In genomic region chr17:27206447-27206846, GRCh38 we compare ENCODE assay signal across 11 cellular contexts.
DNase-seq lines count a peak whose midpoint lies in the region; ATAC-seq and TF ChIP-seq lines count a peak whose summit lies in the region.
"Had no signal": no experiment of that assay in that cellular context is flagged by ENCODE, and none has a peak within 500 bp of the region (broad histone marks: within the 10 kb centered on the region; RNA-seq: fewer than 3 reads in every experiment).

No MANE protein-coding gene starts in this region.

- peaks cover 4% of the 10 kb centered on the region for H3K27me3 Mint-ChIP-seq in activated naive CD4-positive, alpha-beta T cell treated with anti-CD3 and anti-CD28 coated beads for 36 hours (ENCODE audit: low read depth)
- H3K27me3 Mint-ChIP-seq in stimulated activated naive B cell treated with anti-CD40 and anti-IgM and Interleukin-4, amounts not matched to agents 10 μg/mL and 1 μg/mL and 100 μg/mL, for 72 hours = no peaks in the 10 kb centered on the region
- H3K27me3 Mint-ChIP-seq: CD8-positive, alpha-beta memory T cell had no signal

- H3K36me3 ChIP-seq in brain microvascular endothelial cell (replicated peaks) = no peaks in the 10 kb centered on the region

- TF ChIP-seq CTCF in brain microvascular endothelial cell (IDR thresholded peaks at IDR 0.05; ENCODE audit: low read depth, low read length, missing control alignments) = peak; percentile 51

- ATAC-seq in stimulated activated naive B cell treated with anti-CD40 and anti-IgM and Interleukin-4, amounts not matched to agents 10 μg/mL and 1 μg/mL and 100 μg/mL, for 72 hours (replicated peaks) = peak; percentile 45 to 69
- ATAC-seq in GM18498 (IDR thresholded peaks at IDR 0.05; ENCODE audit: unreplicated experiment) (no peak), HG03469 (IDR thresholded peaks at IDR 0.05; ENCODE audit: unreplicated experiment) (no peak), GM21423 (IDR thresholded peaks at IDR 0.05; ENCODE audit: unreplicated experiment) (no peak)

- no peaks in the 10 kb centered on the region for H3K27me3 ChIP-seq in brain microvascular endothelial cell (replicated peaks)

- no peak overlapping the region for H3K27ac Mint-ChIP-seq in activated naive CD4-positive, alpha-beta T cell treated with anti-CD3 and anti-CD28 coated beads for 36 hours
- no peak overlapping the region for H3K27ac Mint-ChIP-seq in stimulated activated naive B cell treated with anti-CD40 and anti-IgM and Interleukin-4, amounts not matched to agents 10 μg/mL and 1 μg/mL and 100 μg/mL, for 72 hours

- DNase-seq in activated naive CD4-positive, alpha-beta T cell treated with anti-CD3 and anti-CD28 coated beads for 36 hours = peak; percentile 30
- no peak for DNase-seq in activated naive CD4-positive, alpha-beta T cell treated with Interleukin-2 at 50 U/mL for 16 hours
- DNase-seq in NAMALWA (ENCODE audit: low spot score) (peak; percentile 49), brain microvascular endothelial cell (no peak)
- no peak for DNase-seq in stimulated activated naive B cell treated with anti-CD40 and anti-IgM and Interleukin-4, amounts not matched to agents 10 μg/mL and 1 μg/mL and 100 μg/mL, for 72 hours
- DNase-seq: CD8-positive, alpha-beta memory T cell; occipital lobe had no signal

- H3K36me3 Mint-ChIP-seq in activated naive CD4-positive, alpha-beta T cell treated with anti-CD3 and anti-CD28 coated beads for 36 hours (ENCODE audit: low read depth) = no peaks in the 10 kb centered on the region
- peaks cover 0 to 1% of the 10 kb centered on the region in 2 donors for H3K36me3 Mint-ChIP-seq in stimulated activated naive B cell treated with anti-CD40 and anti-IgM and Interleukin-4, amounts not matched to agents 10 μg/mL and 1 μg/mL and 100 μg/mL, for 72 hours
- H3K36me3 Mint-ChIP-seq: CD8-positive, alpha-beta memory T cell had no signal

- peaks cover 5% of the 10 kb centered on the region for H3K4me1 Mint-ChIP-seq in activated naive CD4-positive, alpha-beta T cell treated with anti-CD3 and anti-CD28 coated beads for 36 hours (ENCODE audit: low read depth)
- peaks cover 3 to 8% of the 10 kb centered on the region in 2 donors for H3K4me1 Mint-ChIP-seq in stimulated activated naive B cell treated with anti-CD40 and anti-IgM and Interleukin-4, amounts not matched to agents 10 μg/mL and 1 μg/mL and 100 μg/mL, for 72 hours
- H3K4me1 Mint-ChIP-seq: CD8-positive, alpha-beta memory T cell had no signal

- in situ Hi-C loops in brain microvascular endothelial cell (cut with HindIII; ENCODE audit: low pct_ligation_motif_present, low sequenced_read_pairs) = no loop called here

- no peak overlapping the region for H3K4me3 Mint-ChIP-seq in activated naive CD4-positive, alpha-beta T cell treated with anti-CD3 and anti-CD28 coated beads for 36 hours
- no peak overlapping the region for H3K4me3 Mint-ChIP-seq in stimulated activated naive B cell treated with anti-CD40 and anti-IgM and Interleukin-4, amounts not matched to agents 10 μg/mL and 1 μg/mL and 100 μg/mL, for 72 hours
- H3K4me3 Mint-ChIP-seq: CD8-positive, alpha-beta memory T cell had no signal

- H3K27ac ChIP-seq in brain microvascular endothelial cell = no peak overlapping the region
- H3K27ac ChIP-seq: SK-N-MC had no signal

- CTCF ChIA-PET in activated naive CD4-positive, alpha-beta T cell treated with anti-CD3 and anti-CD28 coated beads for 36 hours (lab: Charles Lee) = interaction anchor here (0.9 to 1.6 kb wide), 5 partner anchors 9 to 338 kb away, joined by 3 to 10 read pairs (median 3); no protein-coding TSS in a partner anchor

- H3K9me3 Mint-ChIP-seq in activated naive CD4-positive, alpha-beta T cell treated with anti-CD3 and anti-CD28 coated beads for 36 hours = no peaks in the 10 kb centered on the region
- no peaks in the 10 kb centered on the region for H3K9me3 Mint-ChIP-seq in stimulated activated naive B cell treated with anti-CD40 and anti-IgM and Interleukin-4, amounts not matched to agents 10 μg/mL and 1 μg/mL and 100 μg/mL, for 72 hours

- no peak overlapping the region for H3K4me3 ChIP-seq in brain microvascular endothelial cell (ENCODE audit: low read depth, low read length)
- H3K4me3 ChIP-seq: SK-N-MC had no signal

- intact Hi-C loops in activated naive CD4-positive, alpha-beta T cell treated with anti-CD3 and anti-CD28 coated beads for 36 hours (cut with micrococcal nuclease) = no loop called here

Comparison
In these comparisons a context has a peak if more than half of its experiments do, and no peak if none do; other contexts are left out.
1. DNase-seq: peak in activated naive CD4-positive, alpha-beta T cell treated with anti-CD3 and anti-CD28 coated beads for 36 hours (single experiment) and NAMALWA (single experiment); none in activated naive CD4-positive, alpha-beta T cell treated with Interleukin-2 at 50 U/mL for 16 hours (single experiment), brain microvascular endothelial cell (single experiment) and stimulated activated naive B cell treated with anti-CD40 and anti-IgM and Interleukin-4, amounts not matched to agents 10 μg/mL and 1 μg/mL and 100 μg/mL, for 72 hours (single experiment).
2. ATAC-seq: peak in stimulated activated naive B cell treated with anti-CD40 and anti-IgM and Interleukin-4, amounts not matched to agents 10 μg/mL and 1 μg/mL and 100 μg/mL, for 72 hours (2 of 2); none in GM18498 (single experiment), HG03469 (single experiment) and GM21423 (single experiment).